22 cellular contexts compared by ENCODE assay signal in genomic region chr1:245679796-245680195, GRCh38.
A peak's percentile ranks its signal among the peaks of the same experiment; 100 is the strongest.
DNase-seq lines count a peak whose midpoint lies in the region; ATAC-seq and TF ChIP-seq lines count a peak whose summit lies in the region.
"Had no signal": no experiment of that assay in that cellular context is flagged by ENCODE, and none has a peak within 500 bp of the region (broad histone marks: within the 10 kb centered on the region; RNA-seq: fewer than 3 reads in every experiment).

No MANE protein-coding gene starts in this region.

- no peak overlapping the region for H3K4me3 ChIP-seq in MG63
- no peak overlapping the region for H3K4me3 ChIP-seq in uterus
- H3K4me3 ChIP-seq: esophagus squamous epithelium, lower lobe of right lung, prostate gland, SJSA1, smooth muscle cell had no signal

- H3K9me3 ChIP-seq in MG63 = no peaks in the 10 kb centered on the region
- no peaks in the 10 kb centered on the region for H3K9me3 ChIP-seq in uterus
- H3K9me3 ChIP-seq: esophagus squamous epithelium, lower lobe of right lung, prostate gland, SJSA1 had no signal

- H3K4me3 Mint-ChIP-seq in stimulated activated naive CD8-positive, alpha-beta T cell treated with anti-CD3 and anti-CD28 coated beads, Interleukin-15, amount 100 ng/mL, for 72 hours = no peak overlapping the region
- H3K4me3 Mint-ChIP-seq in memory B cell = no peak overlapping the region
- H3K4me3 Mint-ChIP-seq: activated CD4-positive, alpha-beta T cell treated with anti-CD3 and anti-CD28 coated beads, Interleukin-2, amount 10 ng/mL, durations not matched to agents 24 days and 14 days had no signal

- H3K36me3 Mint-ChIP-seq in memory B cell = no peaks in the 10 kb centered on the region

- TF ChIP-seq POLR2A in uterus (IDR thresholded peaks at IDR 0.05) = no peak

- ATAC-seq in stimulated activated naive CD8-positive, alpha-beta T cell treated with anti-CD3 and anti-CD28 coated beads, Interleukin-15, amount 100 ng/mL, for 72 hours = peak; percentile 31
- no peak for ATAC-seq in stimulated activated naive CD8-positive, alpha-beta T cell treated with anti-CD3 and anti-CD28 coated beads, Interleukin-15, Interleukin-2, amounts not matched to agents 100 U/mL and 50 U/mL, for 24 hours
- ATAC-seq in memory B cell (ENCODE audit: low read depth) = peak; percentile 63
- no peak for ATAC-seq in GM18909 (IDR thresholded peaks at IDR 0.05; ENCODE audit: poor library complexity, unreplicated experiment)
- ATAC-seq: lower lobe of right lung had no signal

- TF ChIP-seq CTCF in uterus (IDR thresholded peaks at IDR 0.05) = no peak

- no peaks in the 10 kb centered on the region for H3K27me3 Mint-ChIP-seq in stimulated activated naive CD8-positive, alpha-beta T cell treated with anti-CD3 and anti-CD28 coated beads, Interleukin-15, amount 100 ng/mL, for 72 hours
- no peaks in the 10 kb centered on the region for H3K27me3 Mint-ChIP-seq in memory B cell
- H3K27me3 Mint-ChIP-seq: activated CD4-positive, alpha-beta T cell treated with anti-CD3 and anti-CD28 coated beads, Interleukin-2, amount 10 ng/mL, durations not matched to agents 24 days and 14 days had no signal

- H3K27ac Mint-ChIP-seq in stimulated activated naive CD8-positive, alpha-beta T cell treated with anti-CD3 and anti-CD28 coated beads, Interleukin-15, amount 100 ng/mL, for 72 hours = no peak overlapping the region
- H3K27ac Mint-ChIP-seq in memory B cell = peak overlapping the region; percentile 76
- H3K27ac Mint-ChIP-seq: activated CD4-positive, alpha-beta T cell treated with anti-CD3 and anti-CD28 coated beads, Interleukin-2, amount 10 ng/mL, durations not matched to agents 24 days and 14 days had no signal

- DNase-seq in stimulated activated naive CD8-positive, alpha-beta T cell treated with anti-CD3 and anti-CD28 coated beads, Interleukin-15, amount 100 ng/mL, for 72 hours = no peak
- no peak for DNase-seq in stimulated activated naive CD8-positive, alpha-beta T cell treated with anti-CD3 and anti-CD28 coated beads, Interleukin-15, Interleukin-2, amounts not matched to agents 100 U/mL and 50 U/mL, for 24 hours
- peak; percentile 91 for DNase-seq in SKM-1 (lab: John Stamatoyannopoulos, UW; ENCODE audit: unreplicated experiment)
- no peak for DNase-seq in memory B cell (ENCODE audit: low spot score in 2 of 2)
- no peak for DNase-seq in MG63
- DNase-seq in uterus = no peak
- no peak for DNase-seq in NCI-H2196 treated with DMSO at 0.1 percent for 48 hours (lab: John Stamatoyannopoulos, UW; ENCODE audit: unreplicated experiment)
- DNase-seq: activated CD4-positive, alpha-beta T cell treated with anti-CD3 and anti-CD28 coated beads, Interleukin-2, amount 10 ng/mL, durations not matched to agents 24 days and 14 days; amniotic stem cell; central memory CD4-positive, alpha-beta T cell; DMS153; effector CD4-positive, alpha-beta T cell; esophagus squamous epithelium; GOT3; lower lobe of right lung; NCI-H2081; NCI-H524 had no signal

- no peaks in the 10 kb centered on the region for H3K4me1 Mint-ChIP-seq in stimulated activated naive CD8-positive, alpha-beta T cell treated with anti-CD3 and anti-CD28 coated beads, Interleukin-15, amount 100 ng/mL, for 72 hours
- H3K4me1 Mint-ChIP-seq in memory B cell = peaks cover 19% of the 10 kb centered on the region
- H3K4me1 Mint-ChIP-seq: activated CD4-positive, alpha-beta T cell treated with anti-CD3 and anti-CD28 coated beads, Interleukin-2, amount 10 ng/mL, durations not matched to agents 24 days and 14 days had no signal

- intact Hi-C loops in uterus (cut with DNase I; ENCODE audit: low total_unique reads) = no loop called here

- no peaks in the 10 kb centered on the region for H3K9me3 Mint-ChIP-seq in stimulated activated naive CD8-positive, alpha-beta T cell treated with anti-CD3 and anti-CD28 coated beads, Interleukin-15, amount 100 ng/mL, for 72 hours
- H3K9me3 Mint-ChIP-seq in memory B cell = no peaks in the 10 kb centered on the region
- H3K9me3 Mint-ChIP-seq: activated CD4-positive, alpha-beta T cell treated with anti-CD3 and anti-CD28 coated beads, Interleukin-2, amount 10 ng/mL, durations not matched to agents 24 days and 14 days had no signal

- H3K36me3 ChIP-seq in MG63 (no peaks in the 10 kb centered on the region), uterus (no peaks in the 10 kb centered on the region)
- H3K36me3 ChIP-seq: esophagus squamous epithelium, lower lobe of right lung, prostate gland, SJSA1 had no signal

- H3K4me1 ChIP-seq in uterus = no peaks in the 10 kb centered on the region
- H3K4me1 ChIP-seq: lower lobe of right lung, prostate gland, SJSA1 had no signal

- H3K27me3 ChIP-seq in MG63 (no peaks in the 10 kb centered on the region), uterus (no peaks in the 10 kb centered on the region)
- H3K27me3 ChIP-seq: esophagus squamous epithelium, SJSA1 had no signal

- H3K27ac ChIP-seq in uterus = no peak overlapping the region
- H3K27ac ChIP-seq: C4-2B, esophagus squamous epithelium, lower lobe of right lung, prostate gland, SJSA1 had no signal

Comparison
In these comparisons a context has a peak if more than half of its experiments do, and no peak if none do; other contexts are left out.
1. ATAC-seq: peak in stimulated activated naive CD8-positive, alpha-beta T cell treated with anti-CD3 and anti-CD28 coated beads, Interleukin-15, amount 100 ng/mL, for 72 hours (single experiment) and memory B cell (single experiment); none in stimulated activated naive CD8-positive, alpha-beta T cell treated with anti-CD3 and anti-CD28 coated beads, Interleukin-15, Interleukin-2, amounts not matched to agents 100 U/mL and 50 U/mL, for 24 hours (single experiment) and GM18909 (single experiment).